1 cellular context compared by ENCODE assay signal in the genomic region with DNA sequence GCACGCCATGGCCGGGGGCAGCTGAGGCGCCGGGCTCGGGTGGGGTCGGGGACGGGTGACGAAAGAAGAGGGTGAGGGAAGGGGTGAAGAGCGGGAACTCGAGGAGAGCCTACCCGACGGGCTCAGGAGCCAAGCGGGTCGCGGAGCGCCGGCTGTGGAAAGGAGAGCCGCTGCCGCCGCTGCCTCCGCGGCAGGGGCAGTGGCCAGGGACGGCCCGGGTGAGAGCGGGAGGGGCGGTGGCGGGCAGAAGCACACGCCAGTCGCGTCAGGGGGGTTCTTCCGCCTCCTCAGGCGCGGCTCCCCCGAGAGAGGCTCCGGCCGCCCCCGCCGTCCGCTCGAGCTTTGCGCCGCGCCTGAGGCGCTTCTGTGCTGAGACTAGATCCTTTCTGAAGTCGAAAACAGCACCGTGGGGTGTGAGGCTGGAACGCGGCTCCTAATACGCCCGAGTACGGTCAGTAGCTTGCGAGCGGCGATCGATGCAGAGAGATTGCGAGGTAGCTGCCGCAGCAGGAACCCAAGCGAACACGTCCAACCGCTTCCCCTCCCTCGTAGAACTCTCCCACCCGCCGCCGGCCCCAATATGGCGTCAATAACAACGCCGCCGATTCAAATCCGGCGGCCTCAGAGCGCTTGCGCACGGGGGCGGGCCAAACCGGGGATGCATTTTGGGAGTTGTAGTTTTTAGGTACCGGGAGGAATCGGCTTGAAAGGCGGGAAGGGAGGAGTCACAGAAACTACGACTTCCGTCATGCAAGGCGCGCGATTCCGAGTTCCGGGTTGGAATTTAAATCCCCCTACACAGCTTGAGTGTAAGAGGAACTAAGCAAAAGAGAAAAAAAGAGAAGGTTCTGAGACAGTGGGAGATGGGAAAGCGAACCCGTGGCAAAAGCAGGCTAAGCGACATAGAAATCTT.
A peak's percentile ranks its signal among the peaks of the same experiment; 100 is the strongest.
TF ChIP-seq lines count a peak whose summit lies in the region.

A gene (minus strand): TSS at position 558 of the 913 bp plus-strand sequence. CDS start 549 bp downstream, at position 9.

TF ChIP-seq in K562, 482 proteins besides CTCF, POLR2A, EP300 and RAD21 (continued from another document and continues in another):
- TF ChIP-seq, protein P1, sequence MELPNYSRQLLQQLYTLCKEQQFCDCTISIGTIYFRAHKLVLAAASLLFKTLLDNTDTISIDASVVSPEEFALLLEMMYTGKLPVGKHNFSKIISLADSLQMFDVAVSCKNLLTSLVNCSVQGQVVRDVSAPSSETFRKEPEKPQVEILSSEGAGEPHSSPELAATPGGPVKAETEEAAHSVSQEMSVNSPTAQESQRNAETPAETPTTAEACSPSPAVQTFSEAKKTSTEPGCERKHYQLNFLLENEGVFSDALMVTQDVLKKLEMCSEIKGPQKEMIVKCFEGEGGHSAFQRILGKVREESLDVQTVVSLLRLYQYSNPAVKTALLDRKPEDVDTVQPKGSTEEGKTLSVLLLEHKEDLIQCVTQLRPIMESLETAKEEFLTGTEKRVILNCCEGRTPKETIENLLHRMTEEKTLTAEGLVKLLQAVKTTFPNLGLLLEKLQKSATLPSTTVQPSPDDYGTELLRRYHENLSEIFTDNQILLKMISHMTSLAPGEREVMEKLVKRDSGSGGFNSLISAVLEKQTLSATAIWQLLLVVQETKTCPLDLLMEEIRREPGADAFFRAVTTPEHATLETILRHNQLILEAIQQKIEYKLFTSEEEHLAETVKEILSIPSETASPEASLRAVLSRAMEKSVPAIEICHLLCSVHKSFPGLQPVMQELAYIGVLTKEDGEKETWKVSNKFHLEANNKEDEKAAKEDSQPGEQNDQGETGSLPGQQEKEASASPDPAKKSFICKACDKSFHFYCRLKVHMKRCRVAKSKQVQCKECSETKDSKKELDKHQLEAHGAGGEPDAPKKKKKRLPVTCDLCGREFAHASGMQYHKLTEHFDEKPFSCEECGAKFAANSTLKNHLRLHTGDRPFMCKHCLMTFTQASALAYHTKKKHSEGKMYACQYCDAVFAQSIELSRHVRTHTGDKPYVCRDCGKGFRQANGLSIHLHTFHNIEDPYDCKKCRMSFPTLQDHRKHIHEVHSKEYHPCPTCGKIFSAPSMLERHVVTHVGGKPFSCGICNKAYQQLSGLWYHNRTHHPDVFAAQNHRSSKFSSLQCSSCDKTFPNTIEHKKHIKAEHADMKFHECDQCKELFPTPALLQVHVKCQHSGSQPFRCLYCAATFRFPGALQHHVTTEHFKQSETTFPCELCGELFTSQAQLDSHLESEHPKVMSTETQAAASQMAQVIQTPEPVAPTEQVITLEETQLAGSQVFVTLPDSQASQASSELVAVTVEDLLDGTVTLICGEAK (IDR thresholded peaks at IDR 0.05), result peak; percentile 81
- TF ChIP-seq, protein P1 (CRISPR knock-in tag; IDR thresholded peaks at IDR 0.05), result no peak
- TF ChIP-seq, protein P2, sequence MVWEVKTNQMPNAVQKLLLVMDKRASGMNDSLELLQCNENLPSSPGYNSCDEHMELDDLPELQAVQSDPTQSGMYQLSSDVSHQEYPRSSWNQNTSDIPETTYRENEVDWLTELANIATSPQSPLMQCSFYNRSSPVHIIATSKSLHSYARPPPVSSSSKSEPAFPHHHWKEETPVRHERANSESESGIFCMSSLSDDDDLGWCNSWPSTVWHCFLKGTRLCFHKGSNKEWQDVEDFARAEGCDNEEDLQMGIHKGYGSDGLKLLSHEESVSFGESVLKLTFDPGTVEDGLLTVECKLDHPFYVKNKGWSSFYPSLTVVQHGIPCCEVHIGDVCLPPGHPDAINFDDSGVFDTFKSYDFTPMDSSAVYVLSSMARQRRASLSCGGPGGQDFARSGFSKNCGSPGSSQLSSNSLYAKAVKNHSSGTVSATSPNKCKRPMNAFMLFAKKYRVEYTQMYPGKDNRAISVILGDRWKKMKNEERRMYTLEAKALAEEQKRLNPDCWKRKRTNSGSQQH (CRISPR knock-in tag; IDR thresholded peaks at IDR 0.05), result no peak
- no peak for TF ChIP-seq SMAD2 (IDR thresholded peaks at IDR 0.05; ENCODE audit: low read depth, low read length)
- no peak for TF ChIP-seq TRIM28 (IDR thresholded peaks at IDR 0.05)
- TF ChIP-seq, protein P3, sequence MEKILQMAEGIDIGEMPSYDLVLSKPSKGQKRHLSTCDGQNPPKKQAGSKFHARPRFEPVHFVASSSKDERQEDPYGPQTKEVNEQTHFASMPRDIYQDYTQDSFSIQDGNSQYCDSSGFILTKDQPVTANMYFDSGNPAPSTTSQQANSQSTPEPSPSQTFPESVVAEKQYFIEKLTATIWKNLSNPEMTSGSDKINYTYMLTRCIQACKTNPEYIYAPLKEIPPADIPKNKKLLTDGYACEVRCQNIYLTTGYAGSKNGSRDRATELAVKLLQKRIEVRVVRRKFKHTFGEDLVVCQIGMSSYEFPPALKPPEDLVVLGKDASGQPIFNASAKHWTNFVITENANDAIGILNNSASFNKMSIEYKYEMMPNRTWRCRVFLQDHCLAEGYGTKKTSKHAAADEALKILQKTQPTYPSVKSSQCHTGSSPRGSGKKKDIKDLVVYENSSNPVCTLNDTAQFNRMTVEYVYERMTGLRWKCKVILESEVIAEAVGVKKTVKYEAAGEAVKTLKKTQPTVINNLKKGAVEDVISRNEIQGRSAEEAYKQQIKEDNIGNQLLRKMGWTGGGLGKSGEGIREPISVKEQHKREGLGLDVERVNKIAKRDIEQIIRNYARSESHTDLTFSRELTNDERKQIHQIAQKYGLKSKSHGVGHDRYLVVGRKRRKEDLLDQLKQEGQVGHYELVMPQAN (IDR thresholded peaks at IDR 0.05; ENCODE audit: borderline replicate concordance), result peak; percentile 85; the same call in 1 of the 2 replicates
- TF ChIP-seq, protein P4, sequence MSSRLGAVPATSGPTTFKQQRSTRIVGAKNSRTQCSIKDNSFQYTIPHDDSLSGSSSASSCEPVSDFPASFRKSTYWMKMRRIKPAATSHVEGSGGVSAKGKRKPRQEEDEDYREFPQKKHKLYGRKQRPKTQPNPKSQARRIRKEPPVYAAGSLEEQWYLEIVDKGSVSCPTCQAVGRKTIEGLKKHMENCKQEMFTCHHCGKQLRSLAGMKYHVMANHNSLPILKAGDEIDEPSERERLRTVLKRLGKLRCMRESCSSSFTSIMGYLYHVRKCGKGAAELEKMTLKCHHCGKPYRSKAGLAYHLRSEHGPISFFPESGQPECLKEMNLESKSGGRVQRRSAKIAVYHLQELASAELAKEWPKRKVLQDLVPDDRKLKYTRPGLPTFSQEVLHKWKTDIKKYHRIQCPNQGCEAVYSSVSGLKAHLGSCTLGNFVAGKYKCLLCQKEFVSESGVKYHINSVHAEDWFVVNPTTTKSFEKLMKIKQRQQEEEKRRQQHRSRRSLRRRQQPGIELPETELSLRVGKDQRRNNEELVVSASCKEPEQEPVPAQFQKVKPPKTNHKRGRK (tag; IDR thresholded peaks at IDR 0.05), result no peak
- TF ChIP-seq RFX5 (IDR thresholded peaks at IDR 0.05; ENCODE audit: low read depth, low read length), result no peak
- TF ChIP-seq BRD9 (IDR thresholded peaks at IDR 0.05; ENCODE audit: low read depth, partially characterized antibody), result peak; percentile 95
- no peak for TF ChIP-seq PURB (CRISPR knock-in tag; IDR thresholded peaks at IDR 0.05; ENCODE audit: low read depth)
- no peak for TF ChIP-seq ZKSCAN1 (IDR thresholded peaks at IDR 0.05; ENCODE audit: low read depth, low read length)
- peak; percentile 17; the same call in 1 of the 2 replicates for TF ChIP-seq ETV5 (CRISPR knock-in tag; IDR thresholded peaks at IDR 0.05; ENCODE audit: low read depth)
- TF ChIP-seq, protein P5, sequence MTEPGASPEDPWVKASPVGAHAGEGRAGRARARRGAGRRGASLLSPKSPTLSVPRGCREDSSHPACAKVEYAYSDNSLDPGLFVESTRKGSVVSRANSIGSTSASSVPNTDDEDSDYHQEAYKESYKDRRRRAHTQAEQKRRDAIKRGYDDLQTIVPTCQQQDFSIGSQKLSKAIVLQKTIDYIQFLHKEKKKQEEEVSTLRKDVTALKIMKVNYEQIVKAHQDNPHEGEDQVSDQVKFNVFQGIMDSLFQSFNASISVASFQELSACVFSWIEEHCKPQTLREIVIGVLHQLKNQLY (CRISPR knock-in tag; conservative IDR thresholded peaks at IDR 0.05), result no peak
- TF ChIP-seq, protein P6, sequence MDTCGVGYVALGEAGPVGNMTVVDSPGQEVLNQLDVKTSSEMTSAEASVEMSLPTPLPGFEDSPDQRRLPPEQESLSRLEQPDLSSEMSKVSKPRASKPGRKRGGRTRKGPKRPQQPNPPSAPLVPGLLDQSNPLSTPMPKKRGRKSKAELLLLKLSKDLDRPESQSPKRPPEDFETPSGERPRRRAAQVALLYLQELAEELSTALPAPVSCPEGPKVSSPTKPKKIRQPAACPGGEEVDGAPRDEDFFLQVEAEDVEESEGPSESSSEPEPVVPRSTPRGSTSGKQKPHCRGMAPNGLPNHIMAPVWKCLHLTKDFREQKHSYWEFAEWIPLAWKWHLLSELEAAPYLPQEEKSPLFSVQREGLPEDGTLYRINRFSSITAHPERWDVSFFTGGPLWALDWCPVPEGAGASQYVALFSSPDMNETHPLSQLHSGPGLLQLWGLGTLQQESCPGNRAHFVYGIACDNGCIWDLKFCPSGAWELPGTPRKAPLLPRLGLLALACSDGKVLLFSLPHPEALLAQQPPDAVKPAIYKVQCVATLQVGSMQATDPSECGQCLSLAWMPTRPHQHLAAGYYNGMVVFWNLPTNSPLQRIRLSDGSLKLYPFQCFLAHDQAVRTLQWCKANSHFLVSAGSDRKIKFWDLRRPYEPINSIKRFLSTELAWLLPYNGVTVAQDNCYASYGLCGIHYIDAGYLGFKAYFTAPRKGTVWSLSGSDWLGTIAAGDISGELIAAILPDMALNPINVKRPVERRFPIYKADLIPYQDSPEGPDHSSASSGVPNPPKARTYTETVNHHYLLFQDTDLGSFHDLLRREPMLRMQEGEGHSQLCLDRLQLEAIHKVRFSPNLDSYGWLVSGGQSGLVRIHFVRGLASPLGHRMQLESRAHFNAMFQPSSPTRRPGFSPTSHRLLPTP (IDR thresholded peaks at IDR 0.05; ENCODE audit: borderline replicate concordance, extremely low read depth, insufficient read length), result no peak
- TF ChIP-seq FOS (IDR thresholded peaks at IDR 0.05; ENCODE audit: extremely low read depth, insufficient read length), result no peak
- TF ChIP-seq, protein P7, sequence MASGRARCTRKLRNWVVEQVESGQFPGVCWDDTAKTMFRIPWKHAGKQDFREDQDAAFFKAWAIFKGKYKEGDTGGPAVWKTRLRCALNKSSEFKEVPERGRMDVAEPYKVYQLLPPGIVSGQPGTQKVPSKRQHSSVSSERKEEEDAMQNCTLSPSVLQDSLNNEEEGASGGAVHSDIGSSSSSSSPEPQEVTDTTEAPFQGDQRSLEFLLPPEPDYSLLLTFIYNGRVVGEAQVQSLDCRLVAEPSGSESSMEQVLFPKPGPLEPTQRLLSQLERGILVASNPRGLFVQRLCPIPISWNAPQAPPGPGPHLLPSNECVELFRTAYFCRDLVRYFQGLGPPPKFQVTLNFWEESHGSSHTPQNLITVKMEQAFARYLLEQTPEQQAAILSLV (tag; IDR thresholded peaks at IDR 0.05), result no peak
- peak; percentile 98 for TF ChIP-seq TAF7 (tag; IDR thresholded peaks at IDR 0.05)
- peak; percentile 96 for TF ChIP-seq SP1 (CRISPR knock-in tag; IDR thresholded peaks at IDR 0.05)
- TF ChIP-seq ZNF778 (CRISPR knock-in tag; IDR thresholded peaks at IDR 0.05), result no peak
- TF ChIP-seq NUFIP1 (IDR thresholded peaks at IDR 0.05; ENCODE audit: partially characterized antibody), result no peak
- peak; percentile 75; the same call in 1 of the 2 replicates for TF ChIP-seq ELF4 (CRISPR knock-in tag; IDR thresholded peaks at IDR 0.05)
- no peak for TF ChIP-seq ZKSCAN8 (CRISPR knock-in tag; IDR thresholded peaks at IDR 0.05)
- TF ChIP-seq OTX1 (CRISPR knock-in tag; IDR thresholded peaks at IDR 0.05), result no peak
- TF ChIP-seq HDAC2 (IDR thresholded peaks at IDR 0.05), result 0 out of 2 replicates have a peak, but pooled peaks have one; percentile 75
- no peak for TF ChIP-seq ZC3H8 (IDR thresholded peaks at IDR 0.05)
- no peak for TF ChIP-seq ZKSCAN3 (CRISPR knock-in tag; IDR thresholded peaks at IDR 0.05)
- TF ChIP-seq, protein P8, sequence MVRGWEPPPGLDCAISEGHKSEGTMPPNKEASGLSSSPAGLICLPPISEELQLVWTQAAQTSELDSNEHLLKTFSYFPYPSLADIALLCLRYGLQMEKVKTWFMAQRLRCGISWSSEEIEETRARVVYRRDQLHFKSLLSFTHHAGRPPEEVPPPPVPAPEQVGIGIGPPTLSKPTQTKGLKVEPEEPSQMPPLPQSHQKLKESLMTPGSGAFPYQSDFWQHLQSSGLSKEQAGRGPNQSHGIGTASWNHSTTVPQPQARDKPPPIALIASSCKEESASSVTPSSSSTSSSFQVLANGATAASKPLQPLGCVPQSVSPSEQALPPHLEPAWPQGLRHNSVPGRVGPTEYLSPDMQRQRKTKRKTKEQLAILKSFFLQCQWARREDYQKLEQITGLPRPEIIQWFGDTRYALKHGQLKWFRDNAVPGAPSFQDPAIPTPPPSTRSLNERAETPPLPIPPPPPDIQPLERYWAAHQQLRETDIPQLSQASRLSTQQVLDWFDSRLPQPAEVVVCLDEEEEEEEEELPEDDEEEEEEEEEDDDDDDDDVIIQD (CRISPR knock-in tag; IDR thresholded peaks at IDR 0.05), result no peak
- no peak for TF ChIP-seq ZNF780A (CRISPR knock-in tag; IDR thresholded peaks at IDR 0.05)
- TF ChIP-seq SRSF9 (IDR thresholded peaks at IDR 0.05; ENCODE audit: borderline replicate concordance, low read depth, low read length), result no peak
- TF ChIP-seq MEIS2 (IDR thresholded peaks at IDR 0.05; ENCODE audit: partially characterized antibody), result peak; percentile 75
- TF ChIP-seq HMG20A (CRISPR knock-in tag; conservative IDR thresholded peaks at IDR 0.05), result no peak
- peak; percentile 57 for TF ChIP-seq FIP1L1 (IDR thresholded peaks at IDR 0.05; ENCODE audit: low read depth, low read length, poor library complexity, severe bottlenecking)
- TF ChIP-seq KLF13 (tag; IDR thresholded peaks at IDR 0.05; ENCODE audit: borderline replicate concordance, low read depth), result 0 out of 2 replicates have a peak, but pooled peaks have one; percentile 36
